Comparison of ENCODE assay signal across 1 cellular context in genomic region chr1:167629681-167630567, GRCh38.
TF ChIP-seq lines count a peak whose summit lies in the region.

Gene RCSD1 (plus strand): TSS chr1:167630232. CDS start chr1:167630424, 192 bp downstream.

TF ChIP-seq in H1, 55 proteins besides CTCF, POLR2A, EP300 and RAD21 (continued from another document):
- TF ChIP-seq E2F6 (IDR thresholded peaks at IDR 0.05) (peak; percentile 58), KDM5A (IDR thresholded peaks at IDR 0.05; ENCODE audit: low read length) (no peak), HDAC6 (IDR thresholded peaks at IDR 0.05; ENCODE audit: low read depth, low read length) (no peak), BRCA1 (IDR thresholded peaks at IDR 0.05; ENCODE audit: low read depth, low read length) (no peak), MAX (IDR thresholded peaks at IDR 0.05) (peak; percentile 92), JUN (IDR thresholded peaks at IDR 0.05; ENCODE audit: low read depth, low read length) (no peak), ZNF274 (IDR thresholded peaks at IDR 0.05; ENCODE audit: borderline replicate concordance, extremely low read depth, low read length) (no peak), CHD2 (IDR thresholded peaks at IDR 0.05; ENCODE audit: low read length) (no peak), KDM4A (IDR thresholded peaks at IDR 0.05; ENCODE audit: low read depth, low read length, severe bottlenecking) (peak; percentile 86), ASH2L (IDR thresholded peaks at IDR 0.05; ENCODE audit: low read length) (peak; percentile 90), CBX5 (IDR thresholded peaks at IDR 0.05; ENCODE audit: low read depth, low read length) (no peak), EGR1 (IDR thresholded peaks at IDR 0.05; ENCODE audit: borderline replicate concordance, low read depth, low read length) (peak; percentile 38; the same call in 1 of the 2 replicates), RBBP5 (IDR thresholded peaks at IDR 0.05; ENCODE audit: borderline replicate concordance, low read depth, low read length) (peak; percentile 84; the same call in 1 of the 2 replicates), RFX5 (IDR thresholded peaks at IDR 0.05; ENCODE audit: borderline replicate concordance, low read depth, low read length) (no peak), CEBPB (IDR thresholded peaks at IDR 0.05; ENCODE audit: low read depth, low read length) (no peak)
